ENCODE assay signal across 1 cellular context in genomic region chr19:28428644-28429348, GRCh38.
A peak's percentile ranks its signal among the peaks of the same experiment; 100 is the strongest.
TF ChIP-seq lines count a peak whose summit lies in the region.

No MANE protein-coding gene starts in this region.

TF ChIP-seq in HEK293, 187 proteins besides CTCF, POLR2A, EP300 and RAD21 (continued from another document):
- 0 out of 2 replicates have a peak, but pooled peaks have one; percentile 39 for TF ChIP-seq ZNF518A (tag by site-specific recombination; conservative IDR thresholded peaks at IDR 0.05; ENCODE audit: low read depth)
- TF ChIP-seq ZNF664 (tag by site-specific recombination; IDR thresholded peaks at IDR 0.05) = 0 out of 2 replicates have a peak, but pooled peaks have one; percentile 17
- TF ChIP-seq HOXD13 (CRISPR knock-in tag; IDR thresholded peaks at IDR 0.05; ENCODE audit: borderline replicate concordance) = no peak
- TF ChIP-seq ZNF146 (tag by site-specific recombination; IDR thresholded peaks at IDR 0.05) = no peak
- TF ChIP-seq YY2 (tag by site-specific recombination; IDR thresholded peaks at IDR 0.05) = no peak
